ENCODE assay signal across 10 cellular contexts in genomic region chr7:158814637-158815036, GRCh38. TPM values are rescaled to one million over a fixed set of nuclear protein-coding genes. Genes with fewer than 3 reads are reported as not detected.
DNase-seq lines count a peak whose midpoint lies in the region; ATAC-seq, FAIRE-seq and TF ChIP-seq lines count a peak whose summit lies in the region.
"Had no signal": no experiment of that assay in that cellular context is flagged by ENCODE, and none has a peak within 500 bp of the region (broad histone marks: within the 10 kb centered on the region; RNA-seq: fewer than 3 reads in every experiment).

No MANE protein-coding gene starts in this region.

- peaks cover 4 to 90% of the 10 kb centered on the region in 2 experiments; a peak in 3 of 4 replicates for H3K79me2 ChIP-seq in H1 (ENCODE audit: control insufficient read depth in 1 of 2, insufficient read depth in 2 of 2, low read length in 2 of 2)

- peaks cover 13% of the 10 kb centered on the region; the same call in 1 of the 2 replicates for H3K79me1 ChIP-seq in H1 (ENCODE audit: low read depth, low read length)

- FAIRE-seq in H1 (lab: Jason Lieb, UNC): no peak
- FAIRE-seq: A204.1 had no signal

- H3K14ac ChIP-seq in H1 (ENCODE audit: insufficient read length): no peak overlapping the region

- no peak overlapping the region for H3K9ac ChIP-seq in H1 (replicated peaks in 1 of 4; ENCODE audit: extremely low read depth in 1 of 4, low read depth in 3 of 4, low read length in 3 of 4)

- no peaks in the 10 kb centered on the region for H3K23me2 ChIP-seq in H1 (ENCODE audit: low read depth, low read length)

- no peak overlapping the region for H3K18ac ChIP-seq in H1 (ENCODE audit: extremely low read depth, low read length)

- H3K27ac ChIP-seq in Peyer's patch: peak overlapping the region in 3 of 4 donors; percentile 20 to 98 (median 97)
- H3K27ac ChIP-seq in H1 (ENCODE audit: low read depth, low read length): no peak overlapping the region

- TF ChIP-seq EP300 in H1 (IDR thresholded peaks at IDR 0.05; ENCODE audit: borderline replicate concordance in 1 of 2, low read depth in 2 of 2, low read length in 2 of 2): no peak

- TF ChIP-seq CTCF in Peyer's patch (IDR thresholded peaks at IDR 0.05) (no peak), H1 (IDR thresholded peaks at IDR 0.05; ENCODE audit: control extremely low read depth in 1 of 3, insufficient read depth in 1 of 3, low read depth in 1 of 3, low read length in 3 of 3) (no peak)

- no peak overlapping the region for H2BK20ac ChIP-seq in H1 (ENCODE audit: low read length)

- H2BK15ac ChIP-seq in H1 (ENCODE audit: low read length): no peak overlapping the region

- H3K56ac ChIP-seq in H1 (replicated peaks; ENCODE audit: insufficient read length, low read depth, low read length): no peak overlapping the region

- H3K4ac ChIP-seq in H1 (replicated peaks; ENCODE audit: insufficient read length, low read depth, low read length): no peak overlapping the region

- no peaks in the 10 kb centered on the region for H3K9me3 ChIP-seq in Peyer's patch
- no peaks in the 10 kb centered on the region for H3K9me3 ChIP-seq in H1 (ENCODE audit: insufficient read depth in 2 of 2, low read depth in 1 of 2, low read length in 1 of 2)

- CTCF ChIA-PET in H1 (lab: Charles Lee; ENCODE audit: partially characterized antibody): interaction anchor here (1.1 to 1.5 kb wide), 2 partner anchors 10 to 15 kb away, joined by 3 to 6 read pairs; partner anchors contain the start of gene ESYT2

- no peak overlapping the region for H4K8ac ChIP-seq in H1 (ENCODE audit: extremely low read depth, insufficient read depth, low read length)

- TF ChIP-seq POLR2A in Peyer's patch (IDR thresholded peaks at IDR 0.05) (no peak), H1 (IDR thresholded peaks at IDR 0.05; ENCODE audit: control extremely low read depth in 1 of 2, low read depth in 2 of 2, low read length in 2 of 2) (no peak)

- ATAC-seq in GM21367 (IDR thresholded peaks at IDR 0.05; ENCODE audit: unreplicated experiment): no peak

- H2AK5ac ChIP-seq in H1 (ENCODE audit: low read depth, low read length): no peak overlapping the region

- H3K36me3 ChIP-seq in Peyer's patch: no peaks in the 10 kb centered on the region
- no peaks in the 10 kb centered on the region for H3K36me3 ChIP-seq in H1 (ENCODE audit: control insufficient read depth in 2 of 4, insufficient read depth in 4 of 4, low read length in 3 of 4)

- H3K27me3 ChIP-seq in Peyer's patch: no peaks in the 10 kb centered on the region
- H3K27me3 ChIP-seq in H1 (replicated peaks in 1 of 4; ENCODE audit: control insufficient read depth in 3 of 4, extremely low read depth in 1 of 4, insufficient read depth in 3 of 4, low read length in 3 of 4): no peaks in the 10 kb centered on the region; a peak in 1 of 7 replicates

- H2AFZ ChIP-seq in H1 (ENCODE audit: low read length): no peak overlapping the region

- H3K4me3 ChIP-seq in Peyer's patch (no peak overlapping the region), H1 (ENCODE audit: extremely low read depth in 1 of 4, insufficient read depth in 2 of 4, low read depth in 3 of 4, low read length in 4 of 4) (no peak overlapping the region)

- H3K4me1 ChIP-seq in Peyer's patch (peaks cover 7 to 62% (median 11%) of the 10 kb centered on the region in 4 donors), H1 (replicated peaks in 1 of 4; ENCODE audit: control insufficient read depth in 3 of 4, insufficient read depth in 4 of 4, low read length in 3 of 4) (peaks cover 17 to 26% (median 22%) of the 10 kb centered on the region in 4 experiments)

- H4K91ac ChIP-seq in H1 (replicated peaks; ENCODE audit: insufficient read length, low read length): no peak overlapping the region

- POLR2A ChIA-PET in H1 (lab: Charles Lee; ENCODE audit: partially characterized antibody): interaction anchor here (0.6 to 2.0 kb wide), 4 partner anchors 10 to 119 kb away, joined by 3 to 8 read pairs (median 6); partner anchors contain the start of gene ESYT2

- H4K20me1 ChIP-seq in H1 (replicated peaks in 1 of 2; ENCODE audit: control insufficient read depth in 1 of 2, insufficient read depth in 2 of 2, low read length in 2 of 2): peaks cover 3 to 6% of the 10 kb centered on the region in 2 experiments

- no peak overlapping the region for H2BK120ac ChIP-seq in H1 (replicated peaks; ENCODE audit: low read depth, low read length)

- no peak overlapping the region for H4K5ac ChIP-seq in H1 (ENCODE audit: insufficient read length, low read depth, low read length)

- 0 out of 2 replicates have a peak overlapping the region, but pooled peaks have one; percentile 27 for H2BK5ac ChIP-seq in H1 (ENCODE audit: low read depth, low read length)

- DNase-seq in NCI-H2107 treated with DMSO at 0.1 percent for 48 hours (lab: John Stamatoyannopoulos, UW; ENCODE audit: unreplicated experiment) (peak; percentile 58), NCI-H2107 (lab: John Stamatoyannopoulos, UW) (no peak), Peyer's patch (no peak), H1 (ENCODE audit: low read depth in 1 of 2, low spot score in 2 of 2) (no peak), EL (no peak), AG20443 (ENCODE audit: low spot score) (no peak)
- peak; percentile 55 for DNase-seq in stimulated activated CD8-positive, alpha-beta memory T cell treated with anti-CD3 and anti-CD28 coated beads, Interleukin-4, amount 100 ng/mL, for 48 hours
- DNase-seq: NCI-H1930 had no signal

- H2BK12ac ChIP-seq in H1 (ENCODE audit: low read depth, low read length): no peak overlapping the region; the same call in 1 of the 2 replicates

- no peak for TF ChIP-seq RAD21 in H1 (IDR thresholded peaks at IDR 0.05 in 1 of 2, conservative IDR thresholded peaks at IDR 0.05 in 1 of 2; ENCODE audit: low read depth in 2 of 2, low read length in 2 of 2)

- no peak overlapping the region for H3K23ac ChIP-seq in H1 (ENCODE audit: insufficient read length)

- H3K4me2 ChIP-seq in H1 (ENCODE audit: insufficient read depth in 1 of 2, low read depth in 2 of 2, low read length in 2 of 2): peak overlapping the region; percentile 39 to 50; a peak in 3 of 4 replicates

- 87% methylated on average over 2 of the region's 2 CpGs; no CpG with 5 or more reads in 1 of the 2 experiments for WGBS in H1 (ENCODE audit: extremely low coverage in 1 of 2, insufficient coverage in 1 of 2, insufficient read length in 1 of 2, insufficient replicate concordance in 2 of 2, low coverage in 1 of 2, low lambda C conversion rate in 2 of 2, missing lambda C conversion rate in 1 of 2), 2 experiments

TF ChIP-seq in H1, 55 proteins besides CTCF, POLR2A, EP300 and RAD21:
- TF ChIP-seq RXRA (IDR thresholded peaks at IDR 0.05; ENCODE audit: insufficient read depth, low read depth, low read length) (no peak), CREB1 (IDR thresholded peaks at IDR 0.05) (no peak), KDM4A (IDR thresholded peaks at IDR 0.05; ENCODE audit: low read depth, low read length, severe bottlenecking) (no peak), EZH2 (IDR thresholded peaks at IDR 0.05; ENCODE audit: low read depth, low read length, severe bottlenecking) (no peak), PHF8 (conservative IDR thresholded peaks at IDR 0.05; ENCODE audit: low read depth, low read length) (no peak), HDAC2 (IDR thresholded peaks at IDR 0.05; ENCODE audit: borderline replicate concordance in 1 of 2, low read depth in 2 of 2, low read length in 2 of 2) (no peak), KDM5A (IDR thresholded peaks at IDR 0.05; ENCODE audit: low read length) (no peak), BACH1 (IDR thresholded peaks at IDR 0.05; ENCODE audit: low read length) (no peak), POLR2AphosphoS5 (IDR thresholded peaks at IDR 0.05; ENCODE audit: low read depth, low read length) (no peak), NANOG (IDR thresholded peaks at IDR 0.05; ENCODE audit: insufficient read depth, low read depth, low read length, poor library complexity, severe bottlenecking) (no peak), SP2 (IDR thresholded peaks at IDR 0.05; ENCODE audit: low read length) (no peak), TAF1 (IDR thresholded peaks at IDR 0.05; ENCODE audit: low read depth, low read length) (no peak), RBBP5 (IDR thresholded peaks at IDR 0.05; ENCODE audit: borderline replicate concordance, low read depth, low read length) (no peak), BCL11A (IDR thresholded peaks at IDR 0.05; ENCODE audit: low read depth in 2 of 2, low read length in 2 of 2) (no peak), NRF1 (IDR thresholded peaks at IDR 0.05; ENCODE audit: low read depth, low read length) (no peak), SP1 (IDR thresholded peaks at IDR 0.05; ENCODE audit: low read depth, low read length) (no peak), CTBP2 (IDR thresholded peaks at IDR 0.05; ENCODE audit: borderline replicate concordance, insufficient read depth, insufficient read length, low read length) (no peak), CHD2 (IDR thresholded peaks at IDR 0.05; ENCODE audit: low read length) (no peak), MAFK (IDR thresholded peaks at IDR 0.05; ENCODE audit: low read depth, low read length) (no peak)
TF ChIP-seq in H1: peak in this region for 0.

RNA-seq across cellular contexts. Expression of gene ESYT2, which starts 14.7 kb away (rescaled TPM):
- 100 to 1,000 TPM in 1 of 4 donors, 10 to 100 TPM in 3; 53.6 to 137 (median 71.0) TPM for total RNA-seq in Peyer's patch
- 36.5 and 37.5 TPM in 2 replicates for total RNA-seq in H1 (2021; fragmentation: NEBNext Ultra II Directional; extraction: Animal tissue kit (Norgen Biotek cat#: 25700))
- polyA plus RNA-seq in H1 (2011; rRNA removed): 19.3 and 27.0 TPM in 2 replicates
- polyA plus RNA-seq in H1 (2011; cell fraction: cytosol; rRNA removed): 27.8 TPM
- 39.1 TPM for polyA plus RNA-seq in H1 (2011; cell fraction: nucleus; rRNA removed)
- polyA plus RNA-seq in H1 (2012, experiment 1 of 2): 26.5 to 35.1 TPM (median 27.7 TPM) in 4 replicates
- 6.7 TPM for polyA plus RNA-seq in H1 (2012, experiment 2 of 2)
- polyA plus RNA-seq in H1 (2013, experiment 1 of 2): 28.8 TPM
- 31.5 TPM for polyA plus RNA-seq in H1 (2013, experiment 2 of 2)
- 42.9 and 63.2 TPM in 2 replicates for polyA minus RNA-seq in H1 (2011; rRNA and poly(A)+ RNA removed)
- 34.9 TPM for polyA minus RNA-seq in H1 (2011; cell fraction: cytosol; rRNA and poly(A)+ RNA removed)
- polyA minus RNA-seq in H1 (2011; cell fraction: nucleus; rRNA and poly(A)+ RNA removed): 36.6 TPM

RNA-seq across cellular contexts. Expression of gene DYNC2I1, which starts 41.7 kb away (rescaled TPM):
- total RNA-seq in Peyer's patch: 100 to 1,000 TPM in 1 of 4 donors, 10 to 100 TPM in 3; 22.9 to 107 (median 65.3) TPM
- 13.1 and 15.9 TPM in 2 replicates for total RNA-seq in H1 (2021; fragmentation: NEBNext Ultra II Directional; extraction: Animal tissue kit (Norgen Biotek cat#: 25700))
- 28.6 and 29.2 TPM in 2 replicates for polyA plus RNA-seq in H1 (2011; rRNA removed)
- 27.6 TPM for polyA plus RNA-seq in H1 (2011; cell fraction: cytosol; rRNA removed)
- 64.2 TPM for polyA plus RNA-seq in H1 (2011; cell fraction: nucleus; rRNA removed)
- polyA plus RNA-seq in H1 (2012, experiment 1 of 2): 15.2 to 20.9 TPM (median 17.5 TPM) in 4 replicates
- polyA plus RNA-seq in H1 (2012, experiment 2 of 2): 1.8 TPM
- polyA plus RNA-seq in H1 (2013, experiment 1 of 2): 12.5 TPM
- polyA plus RNA-seq in H1 (2013, experiment 2 of 2): 9.2 TPM
- 11.8 and 15.3 TPM in 2 replicates for polyA minus RNA-seq in H1 (2011; rRNA and poly(A)+ RNA removed)
- 10.3 TPM for polyA minus RNA-seq in H1 (2011; cell fraction: cytosol; rRNA and poly(A)+ RNA removed)
- 18.0 TPM for polyA minus RNA-seq in H1 (2011; cell fraction: nucleus; rRNA and poly(A)+ RNA removed)

Comparison
In these comparisons a context has a peak if more than half of its experiments do, and no peak if none do; other contexts are left out.
1. DNase-seq: peak in NCI-H2107 treated with DMSO at 0.1 percent for 48 hours (single experiment) and stimulated activated CD8-positive, alpha-beta memory T cell treated with anti-CD3 and anti-CD28 coated beads, Interleukin-4, amount 100 ng/mL, for 48 hours (single experiment); none in NCI-H2107 (single experiment), Peyer's patch (0 of 3), H1 (0 of 2), EL (single experiment) and AG20443 (single experiment).